In genomic region chr16:17023606-17024005, GRCh38 we compare ENCODE assay signal across 17 cellular contexts.
DNase-seq lines count a peak whose midpoint lies in the region; ATAC-seq, FAIRE-seq and TF ChIP-seq lines count a peak whose summit lies in the region.
"Had no signal": no experiment of that assay in that cellular context is flagged by ENCODE, and none has a peak within 500 bp of the region (broad histone marks: within the 10 kb centered on the region; RNA-seq: fewer than 3 reads in every experiment).

No MANE protein-coding gene starts in this region.

- H3K36me3 ChIP-seq in HepG2 (replicated peaks in 1 of 2; ENCODE audit: control insufficient read depth in 1 of 2, insufficient read depth in 2 of 2, low read length in 2 of 2) (no peaks in the 10 kb centered on the region), right lobe of liver (no peaks in the 10 kb centered on the region), GM23338 (ENCODE audit: insufficient read depth) (no peaks in the 10 kb centered on the region), H1 (ENCODE audit: control insufficient read depth in 2 of 4, insufficient read depth in 4 of 4, low read length in 3 of 4) (no peaks in the 10 kb centered on the region)
- H3K36me3 ChIP-seq: BE2C had no signal

- ATAC-seq in HepG2 (no peak), right lobe of liver (no peak), GM23338 (no peak)
- no peak for ATAC-seq in stimulated activated naive B cell treated with anti-CD40 and anti-IgM and Interleukin-4, amounts not matched to agents 10 μg/mL and 1 μg/mL and 100 μg/mL, for 72 hours (replicated peaks)
- ATAC-seq: HCT116 had no signal

- in situ Hi-C loops in HepG2 (cut with HindIII; ENCODE audit: extremely low pct_ligation_motif_present, low pct_unique_long_range_greater_than_20kb): no loop called here

- no peak overlapping the region for H3K4me3 ChIP-seq in HepG2 (replicated peaks in 1 of 3; ENCODE audit: insufficient read depth in 1 of 3, low read depth in 2 of 3, low read length in 3 of 3)
- no peak overlapping the region for H3K4me3 ChIP-seq in right lobe of liver
- no peak overlapping the region for H3K4me3 ChIP-seq in GM23338
- no peak overlapping the region for H3K4me3 ChIP-seq in H1 (ENCODE audit: extremely low read depth in 1 of 4, insufficient read depth in 2 of 4, low read depth in 3 of 4, low read length in 4 of 4)

- TF ChIP-seq POLR2A in HepG2 (IDR thresholded peaks at IDR 0.05; ENCODE audit: insufficient read depth in 1 of 2, low read depth in 2 of 2, low read length in 2 of 2) (no peak), right lobe of liver (IDR thresholded peaks at IDR 0.05) (no peak), H1 (IDR thresholded peaks at IDR 0.05; ENCODE audit: control extremely low read depth in 1 of 2, low read depth in 2 of 2, low read length in 2 of 2) (no peak)

- no peak overlapping the region for H2AK5ac ChIP-seq in H1 (ENCODE audit: low read depth, low read length)

- no peak overlapping the region for H3K4ac ChIP-seq in H1 (replicated peaks; ENCODE audit: insufficient read length, low read depth, low read length)

- H3K18ac ChIP-seq in H1 (ENCODE audit: extremely low read depth, low read length): no peak overlapping the region

- H3K79me2 ChIP-seq in HepG2 (ENCODE audit: insufficient read depth, low read length) (no peaks in the 10 kb centered on the region), GM23338 (replicated peaks; ENCODE audit: insufficient read depth) (no peaks in the 10 kb centered on the region), H1 (ENCODE audit: control insufficient read depth in 1 of 2, insufficient read depth in 2 of 2, low read length in 2 of 2) (no peaks in the 10 kb centered on the region)

- no peaks in the 10 kb centered on the region for H3K79me1 ChIP-seq in H1 (ENCODE audit: low read depth, low read length)

- H3K27ac Mint-ChIP-seq in GM23338 (no peak overlapping the region), CD14-positive monocyte (no peak overlapping the region)
- H3K27ac Mint-ChIP-seq in stimulated activated naive B cell treated with anti-CD40 and anti-IgM and Interleukin-4, amounts not matched to agents 10 μg/mL and 1 μg/mL and 100 μg/mL, for 72 hours: peak overlapping the region; percentile 79

- H3K4me1 Mint-ChIP-seq in GM23338: peaks cover 5% of the 10 kb centered on the region; the same call in 2 of the 3 replicates
- H3K4me1 Mint-ChIP-seq in stimulated activated naive B cell treated with anti-CD40 and anti-IgM and Interleukin-4, amounts not matched to agents 10 μg/mL and 1 μg/mL and 100 μg/mL, for 72 hours: peaks cover 39 to 64% of the 10 kb centered on the region in 2 donors
- H3K4me1 Mint-ChIP-seq in CD14-positive monocyte: no peaks in the 10 kb centered on the region

- TF ChIP-seq CTCF in HepG2 (CRISPR knock-in tag; IDR thresholded peaks at IDR 0.05) (no peak), right lobe of liver (IDR thresholded peaks at IDR 0.05) (no peak), GM23338 (conservative IDR thresholded peaks at IDR 0.05; ENCODE audit: low read depth in 2 of 2) (no peak), H1 (IDR thresholded peaks at IDR 0.05; ENCODE audit: control extremely low read depth in 1 of 3, insufficient read depth in 1 of 3, low read depth in 1 of 3, low read length in 3 of 3) (no peak), CD14-positive monocyte (IDR thresholded peaks at IDR 0.05) (no peak)

- H2BK12ac ChIP-seq in H1 (ENCODE audit: low read depth, low read length): no peak overlapping the region

- POLR2A ChIA-PET in HepG2 (lab: Yijun Ruan, JAX) (no interaction called here), H1 (lab: Charles Lee; ENCODE audit: partially characterized antibody) (no interaction called here)

- no peak overlapping the region for H2BK5ac ChIP-seq in H1 (ENCODE audit: low read depth, low read length)

- H3K56ac ChIP-seq in H1 (replicated peaks; ENCODE audit: insufficient read length, low read depth, low read length): no peak overlapping the region

- H3K23me2 ChIP-seq in H1 (ENCODE audit: low read depth, low read length): no peaks in the 10 kb centered on the region

- no peak overlapping the region for H3K4me2 ChIP-seq in HepG2 (ENCODE audit: low read depth, low read length)
- H3K4me2 ChIP-seq in GM23338: no peak overlapping the region
- no peak overlapping the region for H3K4me2 ChIP-seq in H1 (ENCODE audit: insufficient read depth in 1 of 2, low read depth in 2 of 2, low read length in 2 of 2)

- no TSS peak for BruUV-seq in HepG2 (replicated peaks; lab: Mats Ljungman, UMichigan)

- FAIRE-seq in HepG2 (lab: Jason Lieb, UNC): no peak
- no peak for FAIRE-seq in H1 (lab: Jason Lieb, UNC)
- FAIRE-seq: H54 had no signal

- H4K5ac ChIP-seq in H1 (ENCODE audit: insufficient read length, low read depth, low read length): no peak overlapping the region

- H3F3A ChIP-seq in GM23338 (replicated peaks; ENCODE audit: low read depth): no peaks in the 10 kb centered on the region

- H3K27ac ChIP-seq in HepG2 (ENCODE audit: extremely low read length, insufficient read depth, low read length) (no peak overlapping the region), right lobe of liver (no peak overlapping the region), GM23338 (ENCODE audit: low read depth) (no peak overlapping the region), H1 (ENCODE audit: low read depth, low read length) (no peak overlapping the region)
- H3K27ac ChIP-seq: HL-60 had no signal

- no peaks in the 10 kb centered on the region for H3K9me2 ChIP-seq in GM23338 (ENCODE audit: insufficient read depth)

- H3K36me3 Mint-ChIP-seq in GM23338 (ENCODE audit: low read depth) (no peaks in the 10 kb centered on the region), CD14-positive monocyte (no peaks in the 10 kb centered on the region)
- peaks cover 6 to 12% of the 10 kb centered on the region in 2 donors for H3K36me3 Mint-ChIP-seq in stimulated activated naive B cell treated with anti-CD40 and anti-IgM and Interleukin-4, amounts not matched to agents 10 μg/mL and 1 μg/mL and 100 μg/mL, for 72 hours

- no peak overlapping the region for H2BK20ac ChIP-seq in H1 (ENCODE audit: low read length)

- no peaks in the 10 kb centered on the region for H3K27me3 Mint-ChIP-seq in GM23338 (ENCODE audit: insufficient read depth, low read depth, poor library complexity)
- no peaks in the 10 kb centered on the region for H3K27me3 Mint-ChIP-seq in stimulated activated naive B cell treated with anti-CD40 and anti-IgM and Interleukin-4, amounts not matched to agents 10 μg/mL and 1 μg/mL and 100 μg/mL, for 72 hours
- peaks cover 3 to 10% (median 4%) of the 10 kb centered on the region in 3 donors for H3K27me3 Mint-ChIP-seq in CD14-positive monocyte (ENCODE audit: low read depth in 3 of 3)

- CTCF ChIA-PET in HepG2 (lab: Yijun Ruan, JAX; ENCODE audit: low intra/inter-chr PET ratio, low total read pairs): no interaction called here
- CTCF ChIA-PET in H1 (lab: Charles Lee; ENCODE audit: partially characterized antibody): no interaction called here

- DNase-seq in HepG2 (ENCODE audit: low spot score) (no peak), right lobe of liver (no peak), GM23338 (ENCODE audit: low spot score) (no peak), H1 (ENCODE audit: low read depth in 1 of 2, low spot score in 2 of 2) (no peak), NCI-H1694 (lab: John Stamatoyannopoulos, UW) (no peak), CD14-positive monocyte (ENCODE audit: low spot score) (no peak), DMS53 (lab: John Stamatoyannopoulos, UW) (no peak)
- no peak for DNase-seq in stimulated activated naive B cell treated with anti-CD40 and anti-IgM and Interleukin-4, amounts not matched to agents 10 μg/mL and 1 μg/mL and 100 μg/mL, for 72 hours
- DNase-seq: ACHN; BE2C; Caco-2; CD8-positive, alpha-beta memory T cell; GF-D8; KG1 had no signal

- intact Hi-C loops in HepG2 (cut with micrococcal nuclease; ENCODE audit: unreplicated experiment) (no loop called here), right lobe of liver (cut with DNase I) (no loop called here), CD14-positive monocyte (cut with micrococcal nuclease) (no loop called here)

- no peak overlapping the region for H3K4me3 Mint-ChIP-seq in GM23338
- no peak overlapping the region for H3K4me3 Mint-ChIP-seq in stimulated activated naive B cell treated with anti-CD40 and anti-IgM and Interleukin-4, amounts not matched to agents 10 μg/mL and 1 μg/mL and 100 μg/mL, for 72 hours
- H3K4me3 Mint-ChIP-seq in CD14-positive monocyte: no peak overlapping the region
- H3K4me3 Mint-ChIP-seq: CD8-positive, alpha-beta memory T cell had no signal

- WGBS in HepG2 (ENCODE audit: low lambda C conversion rate): 4% methylated on average over 4 of the region's 4 CpGs
- WGBS in right lobe of liver (ENCODE audit: insufficient coverage, low coverage, low lambda C conversion rate, missing lambda C conversion rate): 55% methylated on average over 4 of the region's 4 CpGs
- 88% methylated on average over 4 of the region's 4 CpGs; no CpG with 5 or more reads in 1 of the 2 experiments for WGBS in H1 (ENCODE audit: extremely low coverage in 1 of 2, insufficient coverage in 1 of 2, insufficient read length in 1 of 2, insufficient replicate concordance in 2 of 2, low coverage in 1 of 2, low lambda C conversion rate in 2 of 2, missing lambda C conversion rate in 1 of 2), 2 experiments

- no peaks in the 10 kb centered on the region for H3K9me3 ChIP-seq in HepG2 (ENCODE audit: low read length)
- H3K9me3 ChIP-seq in right lobe of liver: no peaks in the 10 kb centered on the region
- no peaks in the 10 kb centered on the region for H3K9me3 ChIP-seq in H1 (ENCODE audit: insufficient read depth in 2 of 2, low read depth in 1 of 2, low read length in 1 of 2)
- H3K9me3 ChIP-seq: BE2C, Caco-2 had no signal

- H3K9ac ChIP-seq in HepG2 (ENCODE audit: insufficient read depth, low read depth, low read length) (no peak overlapping the region), H1 (replicated peaks in 1 of 4; ENCODE audit: extremely low read depth in 1 of 4, low read depth in 3 of 4, low read length in 3 of 4) (no peak overlapping the region)

- no peak overlapping the region for H4K91ac ChIP-seq in H1 (replicated peaks; ENCODE audit: insufficient read length, low read length)

- no peaks in the 10 kb centered on the region for H4K20me1 ChIP-seq in HepG2 (ENCODE audit: insufficient read depth, low read length)
- no peaks in the 10 kb centered on the region for H4K20me1 ChIP-seq in GM23338 (replicated peaks; ENCODE audit: insufficient read depth)
- no peaks in the 10 kb centered on the region for H4K20me1 ChIP-seq in H1 (replicated peaks in 1 of 2; ENCODE audit: control insufficient read depth in 1 of 2, insufficient read depth in 2 of 2, low read length in 2 of 2)

- no peak overlapping the region for H2BK120ac ChIP-seq in H1 (replicated peaks; ENCODE audit: low read depth, low read length)

- TF ChIP-seq EP300 in HepG2 (IDR thresholded peaks at IDR 0.05; ENCODE audit: low read depth in 2 of 2, low read length in 2 of 2) (no peak), HepG2 (CRISPR knock-in tag; IDR thresholded peaks at IDR 0.05; ENCODE audit: borderline replicate concordance) (no peak), H1 (IDR thresholded peaks at IDR 0.05; ENCODE audit: borderline replicate concordance in 1 of 2, low read depth in 2 of 2, low read length in 2 of 2) (no peak)

- H3K9me3 Mint-ChIP-seq in GM23338 (no peaks in the 10 kb centered on the region; the same call in 2 of the 3 replicates), CD14-positive monocyte (peaks cover 0 to 1% (median 0%) of the 10 kb centered on the region in 7 donors)
- peaks cover 0 to 2% of the 10 kb centered on the region in 2 donors for H3K9me3 Mint-ChIP-seq in stimulated activated naive B cell treated with anti-CD40 and anti-IgM and Interleukin-4, amounts not matched to agents 10 μg/mL and 1 μg/mL and 100 μg/mL, for 72 hours
- H3K9me3 Mint-ChIP-seq: CD8-positive, alpha-beta memory T cell had no signal

- H3K4me1 ChIP-seq in HepG2 (ENCODE audit: insufficient read depth, low read length): no peaks in the 10 kb centered on the region
- H3K4me1 ChIP-seq in right lobe of liver: no peaks in the 10 kb centered on the region
- no peaks in the 10 kb centered on the region for H3K4me1 ChIP-seq in GM23338 (ENCODE audit: insufficient read depth)
- H3K4me1 ChIP-seq in H1 (replicated peaks in 1 of 4; ENCODE audit: control insufficient read depth in 3 of 4, insufficient read depth in 4 of 4, low read length in 3 of 4): peaks cover 0 to 6% (median 0%) of the 10 kb centered on the region in 4 experiments; a peak in 1 of 7 replicates
- H3K4me1 ChIP-seq: BE2C, Caco-2 had no signal

- no peak overlapping the region for H2BK15ac ChIP-seq in H1 (ENCODE audit: low read length)

- H4K8ac ChIP-seq in H1 (ENCODE audit: extremely low read depth, insufficient read depth, low read length): no peak overlapping the region

- H2AFZ ChIP-seq in HepG2 (ENCODE audit: low read length) (no peak overlapping the region), GM23338 (peak overlapping the region; percentile 82), H1 (ENCODE audit: low read length) (no peak overlapping the region)

- no peak overlapping the region for H3K14ac ChIP-seq in H1 (ENCODE audit: insufficient read length)

- no peak overlapping the region for H3K23ac ChIP-seq in H1 (ENCODE audit: insufficient read length)

- no peaks in the 10 kb centered on the region; a peak in 2 of 5 replicates for H3K27me3 ChIP-seq in HepG2 (ENCODE audit: control insufficient read depth in 1 of 2, insufficient read depth in 2 of 2, low read length in 2 of 2)
- H3K27me3 ChIP-seq in right lobe of liver: no peaks in the 10 kb centered on the region
- H3K27me3 ChIP-seq in GM23338 (ENCODE audit: insufficient read depth): no peaks in the 10 kb centered on the region
- H3K27me3 ChIP-seq in H1 (replicated peaks in 1 of 4; ENCODE audit: control insufficient read depth in 3 of 4, extremely low read depth in 1 of 4, insufficient read depth in 3 of 4, low read length in 3 of 4): no peaks in the 10 kb centered on the region
- H3K27me3 ChIP-seq: BE2C had no signal

- TF ChIP-seq RAD21 in HepG2 (CRISPR knock-in tag; IDR thresholded peaks at IDR 0.05) (no peak), H1 (IDR thresholded peaks at IDR 0.05 in 1 of 2, conservative IDR thresholded peaks at IDR 0.05 in 1 of 2; ENCODE audit: low read depth in 2 of 2, low read length in 2 of 2) (no peak)

Comparison
In these comparisons a context has a peak if more than half of its experiments do, and no peak if none do; other contexts are left out.
1. Of the 41 proteins assayed by ChIP-seq in both HepG2 and H1: peak only in HepG2: none; only in H1: KDM1A; in both: none; in neither: 40.